In the genomic region with DNA sequence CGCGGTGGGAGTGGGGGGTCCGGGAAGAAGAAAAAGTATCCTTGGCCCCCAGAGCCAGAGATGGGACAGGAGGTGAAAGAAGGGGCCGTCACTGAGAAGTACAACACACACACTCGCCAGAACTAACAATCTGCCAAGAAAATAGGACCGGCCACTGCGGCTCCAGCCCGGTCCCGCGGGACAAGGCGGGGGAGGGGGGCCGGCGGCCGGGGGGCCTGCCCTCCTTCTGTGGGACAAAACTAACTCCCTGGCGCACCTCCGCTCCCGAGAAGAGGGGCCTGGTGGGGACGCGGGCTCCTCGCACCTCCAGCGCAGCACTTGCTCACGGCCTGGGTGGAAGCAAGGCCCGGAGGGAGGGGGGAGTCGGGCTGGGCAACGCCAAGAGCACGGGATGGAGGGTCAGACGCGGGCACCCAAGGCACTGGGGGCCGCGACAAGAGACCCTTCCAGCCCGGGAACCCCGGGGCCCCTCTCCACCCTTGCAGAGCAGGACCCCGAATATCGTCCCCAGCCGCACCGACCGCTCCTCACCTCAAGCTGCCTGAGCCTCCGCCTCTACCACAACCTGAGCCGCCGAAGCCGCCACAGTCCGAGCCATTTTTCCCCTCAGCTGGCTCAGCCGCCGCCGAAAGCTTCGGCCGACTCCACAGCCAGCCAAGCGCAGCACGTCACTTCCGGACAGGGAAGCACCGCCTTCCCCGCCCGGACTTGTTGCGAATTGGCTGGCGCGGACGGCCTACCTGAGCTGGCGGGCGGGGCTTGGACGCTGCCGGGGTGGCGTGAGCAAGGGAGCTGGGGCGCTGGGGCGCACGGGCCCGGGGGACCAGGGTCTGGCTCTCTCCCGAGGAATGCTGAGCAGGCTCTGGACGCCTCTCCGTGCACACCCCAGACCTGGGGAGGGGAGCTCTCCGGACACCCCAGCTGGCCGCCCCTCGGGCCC, we compare ENCODE assay signal across 8 cellular contexts. TPM values are rescaled to one million over a fixed set of nuclear protein-coding genes. Genes with fewer than 3 reads are reported as not detected.
A peak's percentile ranks its signal among the peaks of the same experiment; 100 is the strongest.
DNase-seq lines count a peak whose midpoint lies in the region; ATAC-seq and TF ChIP-seq lines count a peak whose summit lies in the region.

A gene with protein sequence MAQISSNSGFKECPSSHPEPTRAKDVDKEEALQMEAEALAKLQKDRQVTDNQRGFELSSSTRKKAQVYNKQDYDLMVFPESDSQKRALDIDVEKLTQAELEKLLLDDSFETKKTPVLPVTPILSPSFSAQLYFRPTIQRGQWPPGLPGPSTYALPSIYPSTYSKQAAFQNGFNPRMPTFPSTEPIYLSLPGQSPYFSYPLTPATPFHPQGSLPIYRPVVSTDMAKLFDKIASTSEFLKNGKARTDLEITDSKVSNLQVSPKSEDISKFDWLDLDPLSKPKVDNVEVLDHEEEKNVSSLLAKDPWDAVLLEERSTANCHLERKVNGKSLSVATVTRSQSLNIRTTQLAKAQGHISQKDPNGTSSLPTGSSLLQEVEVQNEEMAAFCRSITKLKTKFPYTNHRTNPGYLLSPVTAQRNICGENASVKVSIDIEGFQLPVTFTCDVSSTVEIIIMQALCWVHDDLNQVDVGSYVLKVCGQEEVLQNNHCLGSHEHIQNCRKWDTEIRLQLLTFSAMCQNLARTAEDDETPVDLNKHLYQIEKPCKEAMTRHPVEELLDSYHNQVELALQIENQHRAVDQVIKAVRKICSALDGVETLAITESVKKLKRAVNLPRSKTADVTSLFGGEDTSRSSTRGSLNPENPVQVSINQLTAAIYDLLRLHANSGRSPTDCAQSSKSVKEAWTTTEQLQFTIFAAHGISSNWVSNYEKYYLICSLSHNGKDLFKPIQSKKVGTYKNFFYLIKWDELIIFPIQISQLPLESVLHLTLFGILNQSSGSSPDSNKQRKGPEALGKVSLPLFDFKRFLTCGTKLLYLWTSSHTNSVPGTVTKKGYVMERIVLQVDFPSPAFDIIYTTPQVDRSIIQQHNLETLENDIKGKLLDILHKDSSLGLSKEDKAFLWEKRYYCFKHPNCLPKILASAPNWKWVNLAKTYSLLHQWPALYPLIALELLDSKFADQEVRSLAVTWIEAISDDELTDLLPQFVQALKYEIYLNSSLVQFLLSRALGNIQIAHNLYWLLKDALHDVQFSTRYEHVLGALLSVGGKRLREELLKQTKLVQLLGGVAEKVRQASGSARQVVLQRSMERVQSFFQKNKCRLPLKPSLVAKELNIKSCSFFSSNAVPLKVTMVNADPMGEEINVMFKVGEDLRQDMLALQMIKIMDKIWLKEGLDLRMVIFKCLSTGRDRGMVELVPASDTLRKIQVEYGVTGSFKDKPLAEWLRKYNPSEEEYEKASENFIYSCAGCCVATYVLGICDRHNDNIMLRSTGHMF (N-terminal part only) (minus strand): TSS at position 670 of the 940 bp plus-strand sequence. CDS start 38,245 bp downstream, outside the sequence.

- no peaks in the 10 kb centered on the region for H3K27me3 Mint-ChIP-seq in activated T-helper 2 cell treated with anti-CD3 and anti-CD28 coated beads, Interferon-gamma antibody, Interleukin-2, Interleukin-4, amounts not matched to agents 10 μg/mL and 5 μg/mL and 100 μg/mL, durations not matched to agents 14 hours and 24 hours and 36 hours (ENCODE audit: low read depth)
- no peaks in the 10 kb centered on the region for H3K27me3 Mint-ChIP-seq in naive thymus-derived CD8-positive, alpha-beta T cell

- peaks cover 13% of the 10 kb centered on the region for H3K36me3 Mint-ChIP-seq in activated T-helper 2 cell treated with anti-CD3 and anti-CD28 coated beads, Interferon-gamma antibody, Interleukin-2, Interleukin-4, amounts not matched to agents 10 μg/mL and 5 μg/mL and 100 μg/mL, durations not matched to agents 14 hours and 24 hours and 36 hours (ENCODE audit: low read depth)
- H3K36me3 Mint-ChIP-seq in naive thymus-derived CD8-positive, alpha-beta T cell = peaks cover 0 to 6% (median 3%) of the 10 kb centered on the region in 3 donors

- peaks cover 32% of the 10 kb centered on the region for H3K4me1 Mint-ChIP-seq in activated T-helper 2 cell treated with anti-CD3 and anti-CD28 coated beads, Interferon-gamma antibody, Interleukin-2, Interleukin-4, amounts not matched to agents 10 μg/mL and 5 μg/mL and 100 μg/mL, durations not matched to agents 14 hours and 24 hours and 36 hours (ENCODE audit: low read depth)
- peaks cover 23 to 58% (median 45%) of the 10 kb centered on the region in 4 donors for H3K4me1 Mint-ChIP-seq in naive thymus-derived CD8-positive, alpha-beta T cell

- H3K4me3 Mint-ChIP-seq in activated T-helper 2 cell treated with anti-CD3 and anti-CD28 coated beads, Interferon-gamma antibody, Interleukin-2, Interleukin-4, amounts not matched to agents 10 μg/mL and 5 μg/mL and 100 μg/mL, durations not matched to agents 14 hours and 24 hours and 36 hours (ENCODE audit: low read depth) = peak within 1 kb of the TSS; percentile 99
- peak within 1 kb of the TSS; percentile 89 to 100 (median 98) for H3K4me3 Mint-ChIP-seq in naive thymus-derived CD8-positive, alpha-beta T cell

- H3K4me3 ChIP-seq in H7 (ENCODE audit: insufficient read depth, low read depth, low read length) = peak within 1 kb of the TSS; percentile 99
- peak within 1 kb of the TSS; percentile 90 for H3K4me3 ChIP-seq in Loucy (ENCODE audit: low read length, poor library complexity, severe bottlenecking)
- H3K4me3 ChIP-seq in RWPE2 (ENCODE audit: severe bottlenecking) = peak within 1 kb of the TSS; percentile 95
- peak within 1 kb of the TSS; percentile 67 for H3K4me3 ChIP-seq in fibroblast of mammary gland (ENCODE audit: control insufficient read depth, low read depth, low read length)

- POLR2A ChIA-PET in naive thymus-derived CD8-positive, alpha-beta T cell (lab: Charles Lee) = interaction anchor here (0.5 to 1.6 kb wide), 11 partner anchors 22 to 304 kb away, joined by 3 to 15 read pairs (median 4); a partner anchor contains a TSS

- H3K9me3 ChIP-seq in Loucy (ENCODE audit: insufficient read depth, low read depth, low read length) = no peaks in the 10 kb centered on the region
- H3K9me3 ChIP-seq in RWPE2 (ENCODE audit: severe bottlenecking) = no peaks in the 10 kb centered on the region

- peak within 1 kb of the TSS; percentile 88 for H3K9ac ChIP-seq in Loucy (ENCODE audit: low read depth, low read length, poor library complexity, severe bottlenecking)

- no peak for TF ChIP-seq CTCF in Loucy (conservative IDR thresholded peaks at IDR 0.05; ENCODE audit: low read length)
- no peak for TF ChIP-seq CTCF in RWPE2 (IDR thresholded peaks at IDR 0.05; ENCODE audit: poor library complexity, severe bottlenecking)
- no peak for TF ChIP-seq CTCF in fibroblast of mammary gland (conservative IDR thresholded peaks at IDR 0.05; ENCODE audit: control insufficient read depth, insufficient read depth, low read depth, low read length)

- peak within 1 kb of the TSS; percentile 95 for H3K27ac Mint-ChIP-seq in activated T-helper 2 cell treated with anti-CD3 and anti-CD28 coated beads, Interferon-gamma antibody, Interleukin-2, Interleukin-4, amounts not matched to agents 10 μg/mL and 5 μg/mL and 100 μg/mL, durations not matched to agents 14 hours and 24 hours and 36 hours
- peak within 1 kb of the TSS; percentile 94 to 99 (median 99) for H3K27ac Mint-ChIP-seq in naive thymus-derived CD8-positive, alpha-beta T cell

- H3K9me3 Mint-ChIP-seq in activated T-helper 2 cell treated with anti-CD3 and anti-CD28 coated beads, Interferon-gamma antibody, Interleukin-2, Interleukin-4, amounts not matched to agents 10 μg/mL and 5 μg/mL and 100 μg/mL, durations not matched to agents 14 hours and 24 hours and 36 hours = no peaks in the 10 kb centered on the region
- H3K9me3 Mint-ChIP-seq in naive thymus-derived CD8-positive, alpha-beta T cell = no peaks in the 10 kb centered on the region

- intact Hi-C loops in activated T-helper 2 cell treated with anti-CD3 and anti-CD28 coated beads, Interferon-gamma antibody, Interleukin-2, Interleukin-4, amounts not matched to agents 10 μg/mL and 5 μg/mL and 100 μg/mL, durations not matched to agents 14 hours and 24 hours and 36 hours (cut with micrococcal nuclease) = loop anchor here (1.0 to 5.0 kb wide), 2 partner anchors 45 to 130 kb away; a partner anchor contains a TSS

- no peaks in the 10 kb centered on the region for H3K27me3 ChIP-seq in H7 (ENCODE audit: control insufficient read depth, insufficient read depth, low read length)
- no peaks in the 10 kb centered on the region for H3K27me3 ChIP-seq in Loucy (ENCODE audit: insufficient read depth, low read length, poor library complexity, severe bottlenecking)
- H3K27me3 ChIP-seq in RWPE2 (ENCODE audit: insufficient read depth, poor library complexity, severe bottlenecking) = no peaks in the 10 kb centered on the region

- peaks cover 49% of the 10 kb centered on the region for H3K79me2 ChIP-seq in Loucy (ENCODE audit: insufficient read depth, low read length)

- peak within 1 kb of the TSS; percentile 83 for H3K27ac ChIP-seq in RWPE2 (ENCODE audit: poor library complexity, severe bottlenecking)

- H3K4me2 ChIP-seq in Loucy (ENCODE audit: low read depth, low read length, poor library complexity, severe bottlenecking) = peak within 1 kb of the TSS; percentile 77

- peak within 1 kb of the TSS; percentile 90 for H2AFZ ChIP-seq in Loucy (ENCODE audit: low read length)

- no peaks in the 10 kb centered on the region for H3K9me2 ChIP-seq in Loucy (replicated peaks; ENCODE audit: low read depth, low read length)

- peaks cover 10% of the 10 kb centered on the region for H4K20me1 ChIP-seq in Loucy (ENCODE audit: insufficient read depth, low read length, poor library complexity, severe bottlenecking)

- H3K4me1 ChIP-seq in Loucy (ENCODE audit: insufficient read depth, low read length, poor library complexity, severe bottlenecking) (peaks cover 37% of the 10 kb centered on the region), RWPE2 (ENCODE audit: insufficient read depth, poor library complexity, severe bottlenecking) (peaks cover 11% of the 10 kb centered on the region)

- no peaks in the 10 kb centered on the region for H3K36me3 ChIP-seq in H7 (replicated peaks; ENCODE audit: control insufficient read depth, insufficient read depth, low read length)
- H3K36me3 ChIP-seq in Loucy (ENCODE audit: insufficient read depth, low read length) = no peaks in the 10 kb centered on the region
- H3K36me3 ChIP-seq in RWPE2 (ENCODE audit: low read depth) = peaks cover 22% of the 10 kb centered on the region

- peak; percentile 96 for DNase-seq in ELR (ENCODE audit: low read depth)
- DNase-seq in H7 = peak; percentile 97
- peak; percentile 98 for DNase-seq in RWPE2 (ENCODE audit: low spot score)
- peak; percentile 90 for DNase-seq in activated T-helper 2 cell treated with anti-CD3 and anti-CD28 coated beads, Interferon-gamma antibody, Interleukin-2, Interleukin-4, amounts not matched to agents 10 μg/mL and 5 μg/mL and 100 μg/mL, durations not matched to agents 14 hours and 24 hours and 36 hours (ENCODE audit: low spot score)
- DNase-seq in fibroblast of mammary gland (ENCODE audit: low read depth) = peak; percentile 88
- peak; percentile 85 to 96 (median 92) for DNase-seq in naive thymus-derived CD8-positive, alpha-beta T cell
- peak; percentile 79 to 93 (median 90) for DNase-seq in stimulated activated naive CD4-positive, alpha-beta T cell (lab: John Stamatoyannopoulos, UW)

- ATAC-seq in RWPE2 (ENCODE audit: low read depth) = peak; percentile 88
- peak; percentile 95 to 96 for ATAC-seq in naive thymus-derived CD8-positive, alpha-beta T cell

- H3F3A ChIP-seq in Loucy (ENCODE audit: low read depth) = no peaks in the 10 kb centered on the region

RNA-seq across cellular contexts. Expression of the gene that starts here (rescaled TPM):
- 29.0 and 65.8 TPM in 2 replicates for total RNA-seq in H7 (2014; rRNA removed; shearing (Covaris generic))
- total RNA-seq in activated T-helper 2 cell treated with anti-CD3 and anti-CD28 coated beads, Interferon-gamma antibody, Interleukin-2, Interleukin-4, amounts not matched to agents 10 μg/mL and 5 μg/mL and 100 μg/mL, durations not matched to agents 14 hours and 24 hours and 36 hours = 29.3 and 32.5 TPM in 2 replicates
- total RNA-seq in naive thymus-derived CD8-positive, alpha-beta T cell = 10 to 100 TPM; 39.5 to 42.7 TPM
- polyA plus RNA-seq in naive thymus-derived CD8-positive, alpha-beta T cell = 1 to 10 TPM; 7.0 to 9.8 (median 8.3) TPM

Comparison
In these comparisons a context has a peak if more than half of its experiments do, and no peak if none do; other contexts are left out.
1. Peak in every context shown above with its lines: DNase-seq, ATAC-seq, H3K4me3 ChIP-seq and H3K27ac ChIP-seq.